In the genomic region with DNA sequence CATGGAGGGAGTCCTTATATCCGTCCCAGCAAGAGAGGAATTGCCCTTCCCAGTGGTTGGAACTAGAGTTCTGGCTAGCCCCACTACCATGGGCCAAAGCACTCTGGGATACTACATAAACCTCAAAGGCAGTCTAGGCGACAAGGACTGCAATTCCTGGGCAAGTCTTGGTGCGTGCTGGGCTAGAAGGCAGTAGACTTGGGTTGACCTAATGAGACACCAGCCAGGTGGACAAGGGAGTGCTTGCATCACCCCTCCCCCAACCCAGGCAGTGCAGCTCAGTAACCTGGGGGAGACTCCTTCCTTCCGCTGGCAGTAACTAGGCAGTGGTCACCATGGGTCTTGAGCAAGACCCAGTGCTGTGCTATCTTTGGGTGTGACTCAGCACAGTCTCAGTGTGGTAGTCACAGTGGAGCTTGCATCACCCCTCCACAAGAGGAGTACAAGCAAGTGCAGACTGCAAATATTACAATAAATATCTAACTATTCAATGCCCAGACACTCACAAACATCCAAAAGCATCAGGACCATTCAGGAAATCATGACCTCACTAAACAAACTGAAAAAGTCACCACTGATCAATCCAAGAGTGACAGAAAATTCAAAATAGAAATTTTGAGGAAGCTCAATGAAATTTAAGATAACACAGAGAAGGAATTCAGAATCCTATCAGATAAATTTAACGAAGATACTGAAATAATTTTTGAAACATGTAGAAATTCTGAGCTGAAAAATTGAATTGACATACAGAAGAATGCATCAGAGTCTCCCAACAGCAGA, we compare ENCODE assay signal across 1 cellular context.
A peak's percentile ranks its signal among the peaks of the same experiment; 100 is the strongest.
TF ChIP-seq lines count a peak whose summit lies in the region.

No MANE protein-coding gene starts in this region.

TF ChIP-seq in K562, 482 proteins besides CTCF, POLR2A, EP300 and RAD21 (continued from another document and continues in another):
- TF ChIP-seq, protein P1, sequence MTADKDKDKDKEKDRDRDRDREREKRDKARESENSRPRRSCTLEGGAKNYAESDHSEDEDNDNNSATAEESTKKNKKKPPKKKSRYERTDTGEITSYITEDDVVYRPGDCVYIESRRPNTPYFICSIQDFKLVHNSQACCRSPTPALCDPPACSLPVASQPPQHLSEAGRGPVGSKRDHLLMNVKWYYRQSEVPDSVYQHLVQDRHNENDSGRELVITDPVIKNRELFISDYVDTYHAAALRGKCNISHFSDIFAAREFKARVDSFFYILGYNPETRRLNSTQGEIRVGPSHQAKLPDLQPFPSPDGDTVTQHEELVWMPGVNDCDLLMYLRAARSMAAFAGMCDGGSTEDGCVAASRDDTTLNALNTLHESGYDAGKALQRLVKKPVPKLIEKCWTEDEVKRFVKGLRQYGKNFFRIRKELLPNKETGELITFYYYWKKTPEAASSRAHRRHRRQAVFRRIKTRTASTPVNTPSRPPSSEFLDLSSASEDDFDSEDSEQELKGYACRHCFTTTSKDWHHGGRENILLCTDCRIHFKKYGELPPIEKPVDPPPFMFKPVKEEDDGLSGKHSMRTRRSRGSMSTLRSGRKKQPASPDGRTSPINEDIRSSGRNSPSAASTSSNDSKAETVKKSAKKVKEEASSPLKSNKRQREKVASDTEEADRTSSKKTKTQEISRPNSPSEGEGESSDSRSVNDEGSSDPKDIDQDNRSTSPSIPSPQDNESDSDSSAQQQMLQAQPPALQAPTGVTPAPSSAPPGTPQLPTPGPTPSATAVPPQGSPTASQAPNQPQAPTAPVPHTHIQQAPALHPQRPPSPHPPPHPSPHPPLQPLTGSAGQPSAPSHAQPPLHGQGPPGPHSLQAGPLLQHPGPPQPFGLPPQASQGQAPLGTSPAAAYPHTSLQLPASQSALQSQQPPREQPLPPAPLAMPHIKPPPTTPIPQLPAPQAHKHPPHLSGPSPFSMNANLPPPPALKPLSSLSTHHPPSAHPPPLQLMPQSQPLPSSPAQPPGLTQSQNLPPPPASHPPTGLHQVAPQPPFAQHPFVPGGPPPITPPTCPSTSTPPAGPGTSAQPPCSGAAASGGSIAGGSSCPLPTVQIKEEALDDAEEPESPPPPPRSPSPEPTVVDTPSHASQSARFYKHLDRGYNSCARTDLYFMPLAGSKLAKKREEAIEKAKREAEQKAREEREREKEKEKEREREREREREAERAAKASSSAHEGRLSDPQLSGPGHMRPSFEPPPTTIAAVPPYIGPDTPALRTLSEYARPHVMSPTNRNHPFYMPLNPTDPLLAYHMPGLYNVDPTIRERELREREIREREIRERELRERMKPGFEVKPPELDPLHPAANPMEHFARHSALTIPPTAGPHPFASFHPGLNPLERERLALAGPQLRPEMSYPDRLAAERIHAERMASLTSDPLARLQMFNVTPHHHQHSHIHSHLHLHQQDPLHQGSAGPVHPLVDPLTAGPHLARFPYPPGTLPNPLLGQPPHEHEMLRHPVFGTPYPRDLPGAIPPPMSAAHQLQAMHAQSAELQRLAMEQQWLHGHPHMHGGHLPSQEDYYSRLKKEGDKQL (CRISPR knock-in tag; IDR thresholded peaks at IDR 0.05; ENCODE audit: borderline replicate concordance) = no peak
- TF ChIP-seq ELF4 (CRISPR knock-in tag; IDR thresholded peaks at IDR 0.05) = 0 out of 2 replicates have a peak, but pooled peaks have one; percentile 16
- TF ChIP-seq STAG1 (CRISPR knock-in tag; IDR thresholded peaks at IDR 0.05; ENCODE audit: borderline replicate concordance) = no peak
- TF ChIP-seq, protein P2, sequence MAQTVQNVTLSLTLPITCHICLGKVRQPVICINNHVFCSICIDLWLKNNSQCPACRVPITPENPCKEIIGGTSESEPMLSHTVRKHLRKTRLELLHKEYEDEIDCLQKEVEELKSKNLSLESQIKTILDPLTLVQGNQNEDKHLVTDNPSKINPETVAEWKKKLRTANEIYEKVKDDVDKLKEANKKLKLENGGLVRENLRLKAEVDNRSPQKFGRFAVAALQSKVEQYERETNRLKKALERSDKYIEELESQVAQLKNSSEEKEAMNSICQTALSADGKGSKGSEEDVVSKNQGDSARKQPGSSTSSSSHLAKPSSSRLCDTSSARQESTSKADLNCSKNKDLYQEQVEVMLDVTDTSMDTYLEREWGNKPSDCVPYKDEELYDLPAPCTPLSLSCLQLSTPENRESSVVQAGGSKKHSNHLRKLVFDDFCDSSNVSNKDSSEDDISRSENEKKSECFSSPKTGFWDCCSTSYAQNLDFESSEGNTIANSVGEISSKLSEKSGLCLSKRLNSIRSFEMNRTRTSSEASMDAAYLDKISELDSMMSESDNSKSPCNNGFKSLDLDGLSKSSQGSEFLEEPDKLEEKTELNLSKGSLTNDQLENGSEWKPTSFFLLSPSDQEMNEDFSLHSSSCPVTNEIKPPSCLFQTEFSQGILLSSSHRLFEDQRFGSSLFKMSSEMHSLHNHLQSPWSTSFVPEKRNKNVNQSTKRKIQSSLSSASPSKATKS (CRISPR knock-in tag; IDR thresholded peaks at IDR 0.05) = no peak
- TF ChIP-seq MCM3 (IDR thresholded peaks at IDR 0.05) = no peak
- TF ChIP-seq MECOM (CRISPR knock-in tag; IDR thresholded peaks at IDR 0.05) = no peak; the same call in 1 of the 2 replicates
- no peak for TF ChIP-seq KAT2B (IDR thresholded peaks at IDR 0.05; ENCODE audit: low read depth, low read length)
- no peak for TF ChIP-seq HNRNPLL (IDR thresholded peaks at IDR 0.05; ENCODE audit: low read depth, low read length, poor library complexity, severe bottlenecking)
- TF ChIP-seq MEF2A (IDR thresholded peaks at IDR 0.05; ENCODE audit: control insufficient read depth, low read depth, low read length) = peak; percentile 97
- no peak for TF ChIP-seq ZNF174 (CRISPR knock-in tag; IDR thresholded peaks at IDR 0.05)
- TF ChIP-seq SMARCA5 (IDR thresholded peaks at IDR 0.05) = no peak
- TF ChIP-seq ZNF431 (CRISPR knock-in tag; IDR thresholded peaks at IDR 0.05) = no peak
- TF ChIP-seq LCOR (CRISPR knock-in tag; IDR thresholded peaks at IDR 0.05) = no peak
- no peak for TF ChIP-seq RBM22 (IDR thresholded peaks at IDR 0.05; ENCODE audit: low read depth, low read length, poor library complexity, severe bottlenecking)
- peak; percentile 97 for TF ChIP-seq JUND (IDR thresholded peaks at IDR 0.05; ENCODE audit: borderline replicate concordance, low read depth, low read length)
- peak; percentile 95 for TF ChIP-seq JUND (tag; IDR thresholded peaks at IDR 0.05; ENCODE audit: borderline replicate concordance, low read depth, low read length)
- peak; percentile 76 for TF ChIP-seq NBN (IDR thresholded peaks at IDR 0.05; ENCODE audit: low read depth)
- TF ChIP-seq, protein P3, sequence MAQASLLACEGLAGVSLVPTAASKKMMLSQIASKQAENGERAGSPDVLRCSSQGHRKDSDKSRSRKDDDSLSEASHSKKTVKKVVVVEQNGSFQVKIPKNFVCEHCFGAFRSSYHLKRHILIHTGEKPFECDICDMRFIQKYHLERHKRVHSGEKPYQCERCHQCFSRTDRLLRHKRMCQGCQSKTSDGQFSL (CRISPR knock-in tag; IDR thresholded peaks at IDR 0.05) = no peak
- TF ChIP-seq, protein P3 (tag; IDR thresholded peaks at IDR 0.05) = no peak; a peak in 1 of 4 replicates
- no peak for TF ChIP-seq ZNF77 (CRISPR knock-in tag; IDR thresholded peaks at IDR 0.05)
- TF ChIP-seq, protein P4, sequence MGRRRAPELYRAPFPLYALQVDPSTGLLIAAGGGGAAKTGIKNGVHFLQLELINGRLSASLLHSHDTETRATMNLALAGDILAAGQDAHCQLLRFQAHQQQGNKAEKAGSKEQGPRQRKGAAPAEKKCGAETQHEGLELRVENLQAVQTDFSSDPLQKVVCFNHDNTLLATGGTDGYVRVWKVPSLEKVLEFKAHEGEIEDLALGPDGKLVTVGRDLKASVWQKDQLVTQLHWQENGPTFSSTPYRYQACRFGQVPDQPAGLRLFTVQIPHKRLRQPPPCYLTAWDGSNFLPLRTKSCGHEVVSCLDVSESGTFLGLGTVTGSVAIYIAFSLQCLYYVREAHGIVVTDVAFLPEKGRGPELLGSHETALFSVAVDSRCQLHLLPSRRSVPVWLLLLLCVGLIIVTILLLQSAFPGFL (CRISPR knock-in tag; IDR thresholded peaks at IDR 0.05) = peak; percentile 90; the same call in 1 of the 2 replicates
- no peak for TF ChIP-seq ZNF217 (CRISPR knock-in tag; IDR thresholded peaks at IDR 0.05)
- TF ChIP-seq PRPF4 (IDR thresholded peaks at IDR 0.05; ENCODE audit: insufficient read depth, low read depth, low read length, poor library complexity, severe bottlenecking) = no peak
- TF ChIP-seq, protein P5, sequence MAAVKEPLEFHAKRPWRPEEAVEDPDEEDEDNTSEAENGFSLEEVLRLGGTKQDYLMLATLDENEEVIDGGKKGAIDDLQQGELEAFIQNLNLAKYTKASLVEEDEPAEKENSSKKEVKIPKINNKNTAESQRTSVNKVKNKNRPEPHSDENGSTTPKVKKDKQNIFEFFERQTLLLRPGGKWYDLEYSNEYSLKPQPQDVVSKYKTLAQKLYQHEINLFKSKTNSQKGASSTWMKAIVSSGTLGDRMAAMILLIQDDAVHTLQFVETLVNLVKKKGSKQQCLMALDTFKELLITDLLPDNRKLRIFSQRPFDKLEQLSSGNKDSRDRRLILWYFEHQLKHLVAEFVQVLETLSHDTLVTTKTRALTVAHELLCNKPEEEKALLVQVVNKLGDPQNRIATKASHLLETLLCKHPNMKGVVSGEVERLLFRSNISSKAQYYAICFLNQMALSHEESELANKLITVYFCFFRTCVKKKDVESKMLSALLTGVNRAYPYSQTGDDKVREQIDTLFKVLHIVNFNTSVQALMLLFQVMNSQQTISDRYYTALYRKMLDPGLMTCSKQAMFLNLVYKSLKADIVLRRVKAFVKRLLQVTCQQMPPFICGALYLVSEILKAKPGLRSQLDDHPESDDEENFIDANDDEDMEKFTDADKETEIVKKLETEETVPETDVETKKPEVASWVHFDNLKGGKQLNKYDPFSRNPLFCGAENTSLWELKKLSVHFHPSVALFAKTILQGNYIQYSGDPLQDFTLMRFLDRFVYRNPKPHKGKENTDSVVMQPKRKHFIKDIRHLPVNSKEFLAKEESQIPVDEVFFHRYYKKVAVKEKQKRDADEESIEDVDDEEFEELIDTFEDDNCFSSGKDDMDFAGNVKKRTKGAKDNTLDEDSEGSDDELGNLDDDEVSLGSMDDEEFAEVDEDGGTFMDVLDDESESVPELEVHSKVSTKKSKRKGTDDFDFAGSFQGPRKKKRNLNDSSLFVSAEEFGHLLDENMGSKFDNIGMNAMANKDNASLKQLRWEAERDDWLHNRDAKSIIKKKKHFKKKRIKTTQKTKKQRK (IDR thresholded peaks at IDR 0.05; ENCODE audit: borderline replicate concordance, low read depth, low read length) = no peak
- peak; percentile 88; the same call in 1 of the 2 replicates for TF ChIP-seq KLF13 (tag; IDR thresholded peaks at IDR 0.05; ENCODE audit: borderline replicate concordance, low read depth)
- no peak; a peak in 1 of 4 replicates for TF ChIP-seq KDM1A (IDR thresholded peaks at IDR 0.05)
- peak; percentile 94 for TF ChIP-seq ATF7 (IDR thresholded peaks at IDR 0.05)
- TF ChIP-seq POLR2G (IDR thresholded peaks at IDR 0.05; ENCODE audit: low read depth, low read length) = no peak
- TF ChIP-seq BRD9 (IDR thresholded peaks at IDR 0.05; ENCODE audit: low read depth, partially characterized antibody) = peak; percentile 93
- TF ChIP-seq RBM25 (IDR thresholded peaks at IDR 0.05; ENCODE audit: low read depth, low read length, severe bottlenecking) = no peak
- TF ChIP-seq CBX5 (IDR thresholded peaks at IDR 0.05; ENCODE audit: borderline replicate concordance, low read depth) = peak; percentile 71; the same call in 1 of the 2 replicates
- no peak for TF ChIP-seq SLC30A9 (CRISPR knock-in tag; IDR thresholded peaks at IDR 0.05)
- TF ChIP-seq, protein P6, sequence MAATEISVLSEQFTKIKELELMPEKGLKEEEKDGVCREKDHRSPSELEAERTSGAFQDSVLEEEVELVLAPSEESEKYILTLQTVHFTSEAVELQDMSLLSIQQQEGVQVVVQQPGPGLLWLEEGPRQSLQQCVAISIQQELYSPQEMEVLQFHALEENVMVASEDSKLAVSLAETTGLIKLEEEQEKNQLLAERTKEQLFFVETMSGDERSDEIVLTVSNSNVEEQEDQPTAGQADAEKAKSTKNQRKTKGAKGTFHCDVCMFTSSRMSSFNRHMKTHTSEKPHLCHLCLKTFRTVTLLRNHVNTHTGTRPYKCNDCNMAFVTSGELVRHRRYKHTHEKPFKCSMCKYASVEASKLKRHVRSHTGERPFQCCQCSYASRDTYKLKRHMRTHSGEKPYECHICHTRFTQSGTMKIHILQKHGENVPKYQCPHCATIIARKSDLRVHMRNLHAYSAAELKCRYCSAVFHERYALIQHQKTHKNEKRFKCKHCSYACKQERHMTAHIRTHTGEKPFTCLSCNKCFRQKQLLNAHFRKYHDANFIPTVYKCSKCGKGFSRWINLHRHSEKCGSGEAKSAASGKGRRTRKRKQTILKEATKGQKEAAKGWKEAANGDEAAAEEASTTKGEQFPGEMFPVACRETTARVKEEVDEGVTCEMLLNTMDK (IDR thresholded peaks at IDR 0.05; ENCODE audit: borderline replicate concordance, insufficient read depth, low read depth, low read length, poor library complexity, severe bottlenecking) = no peak
- no peak for TF ChIP-seq ZZZ3 (IDR thresholded peaks at IDR 0.05)
- peak; percentile 87; the same call in 1 of the 2 replicates for TF ChIP-seq ZNF583 (CRISPR knock-in tag; IDR thresholded peaks at IDR 0.05)
- no peak for TF ChIP-seq ZNF184 (CRISPR knock-in tag; IDR thresholded peaks at IDR 0.05)
- no peak for TF ChIP-seq SREBF2 (CRISPR knock-in tag; IDR thresholded peaks at IDR 0.05)
- no peak for TF ChIP-seq ZNF224 (CRISPR knock-in tag; IDR thresholded peaks at IDR 0.05)
- no peak for TF ChIP-seq XRCC4 (IDR thresholded peaks at IDR 0.05; ENCODE audit: extremely low read depth, insufficient read depth, insufficient read length)
- TF ChIP-seq ZNF764 (CRISPR knock-in tag; IDR thresholded peaks at IDR 0.05; ENCODE audit: low read depth) = no peak
- no peak for TF ChIP-seq PHB2 (IDR thresholded peaks at IDR 0.05; ENCODE audit: low read depth)
- TF ChIP-seq FOXA3 (CRISPR knock-in tag; conservative IDR thresholded peaks at IDR 0.05 in 1 of 2, IDR thresholded peaks at IDR 0.05 in 1 of 2) = no peak
- 0 out of 2 replicates have a peak, but pooled peaks have one; percentile 64 for TF ChIP-seq ZNF830 (CRISPR knock-in tag; IDR thresholded peaks at IDR 0.05)
- no peak for TF ChIP-seq SPI1 (IDR thresholded peaks at IDR 0.05; ENCODE audit: borderline replicate concordance, low read depth, low read length)
- no peak for TF ChIP-seq ZNF253 (CRISPR knock-in tag; conservative IDR thresholded peaks at IDR 0.05)
- TF ChIP-seq, protein P7, sequence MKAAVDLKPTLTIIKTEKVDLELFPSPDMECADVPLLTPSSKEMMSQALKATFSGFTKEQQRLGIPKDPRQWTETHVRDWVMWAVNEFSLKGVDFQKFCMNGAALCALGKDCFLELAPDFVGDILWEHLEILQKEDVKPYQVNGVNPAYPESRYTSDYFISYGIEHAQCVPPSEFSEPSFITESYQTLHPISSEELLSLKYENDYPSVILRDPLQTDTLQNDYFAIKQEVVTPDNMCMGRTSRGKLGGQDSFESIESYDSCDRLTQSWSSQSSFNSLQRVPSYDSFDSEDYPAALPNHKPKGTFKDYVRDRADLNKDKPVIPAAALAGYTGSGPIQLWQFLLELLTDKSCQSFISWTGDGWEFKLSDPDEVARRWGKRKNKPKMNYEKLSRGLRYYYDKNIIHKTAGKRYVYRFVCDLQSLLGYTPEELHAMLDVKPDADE (conservative IDR thresholded peaks at IDR 0.05; ENCODE audit: control insufficient read depth, low read depth, low read length) = no peak
- TF ChIP-seq CCNT2 (IDR thresholded peaks at IDR 0.05; ENCODE audit: borderline replicate concordance, extremely low read depth, insufficient read length, low read depth, low read length) = peak; percentile 42
- TF ChIP-seq CBFA2T2 (conservative IDR thresholded peaks at IDR 0.05) = no peak; the same call in 1 of the 2 replicates
- no peak for TF ChIP-seq TFAM (CRISPR knock-in tag; conservative IDR thresholded peaks at IDR 0.05)
